Comparison of ENCODE assay signal across 1 cellular context in the genomic region with DNA sequence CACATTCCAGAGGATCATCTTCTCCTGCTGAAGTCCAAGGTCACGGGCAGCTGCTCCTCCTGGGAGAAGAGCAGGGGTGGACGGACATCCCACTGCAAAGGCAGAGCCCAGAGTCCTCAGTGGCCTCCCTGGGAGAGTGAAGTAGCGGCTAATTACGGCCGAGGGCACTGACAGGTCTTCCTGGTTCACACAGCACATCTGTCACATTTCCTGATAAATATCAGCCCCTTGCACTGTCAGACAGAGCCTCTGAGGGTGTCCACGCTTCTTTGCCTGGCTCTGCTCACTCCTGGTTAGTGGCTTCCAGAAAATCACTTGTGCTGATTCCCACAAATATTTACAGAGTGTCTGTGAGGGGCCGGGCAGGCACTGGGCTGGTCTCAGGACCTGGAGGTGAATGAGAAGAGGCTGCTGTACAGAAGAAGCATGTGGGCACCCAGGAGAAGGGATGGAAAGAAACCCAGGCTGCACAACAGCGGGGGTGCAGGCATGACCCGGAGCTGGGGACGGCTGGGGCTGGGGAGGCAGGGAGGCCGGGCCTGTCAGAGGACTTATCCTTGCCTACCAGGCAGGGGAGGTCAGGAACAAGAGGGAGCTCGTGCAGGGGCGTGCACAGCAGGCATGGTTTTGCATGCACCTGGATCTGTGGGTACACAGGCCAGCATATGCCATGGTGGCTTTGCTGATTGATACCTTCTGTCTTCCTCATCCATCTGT.
TF ChIP-seq lines count a peak whose summit lies in the region.

No MANE protein-coding gene starts in this region.

TF ChIP-seq in H1, 55 proteins besides CTCF, POLR2A, EP300 and RAD21 (continued from another document):
- TF ChIP-seq, protein P1, sequence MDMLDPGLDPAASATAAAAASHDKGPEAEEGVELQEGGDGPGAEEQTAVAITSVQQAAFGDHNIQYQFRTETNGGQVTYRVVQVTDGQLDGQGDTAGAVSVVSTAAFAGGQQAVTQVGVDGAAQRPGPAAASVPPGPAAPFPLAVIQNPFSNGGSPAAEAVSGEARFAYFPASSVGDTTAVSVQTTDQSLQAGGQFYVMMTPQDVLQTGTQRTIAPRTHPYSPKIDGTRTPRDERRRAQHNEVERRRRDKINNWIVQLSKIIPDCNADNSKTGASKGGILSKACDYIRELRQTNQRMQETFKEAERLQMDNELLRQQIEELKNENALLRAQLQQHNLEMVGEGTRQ (IDR thresholded peaks at IDR 0.05; ENCODE audit: low read length), result no peak
- TF ChIP-seq PHF8 (conservative IDR thresholded peaks at IDR 0.05; ENCODE audit: low read depth, low read length), result no peak
- no peak for TF ChIP-seq SIN3A (conservative IDR thresholded peaks at IDR 0.05 in 1 of 2, IDR thresholded peaks at IDR 0.05 in 1 of 2; ENCODE audit: low read depth in 1 of 2, low read length in 2 of 2)
- no peak for TF ChIP-seq TEAD4 (IDR thresholded peaks at IDR 0.05; ENCODE audit: low read depth, low read length)
- TF ChIP-seq TAF7 (optimal IDR thresholded peaks at IDR 0.05; ENCODE audit: borderline replicate concordance, low read depth, low read length), result no peak
- TF ChIP-seq, protein P2, sequence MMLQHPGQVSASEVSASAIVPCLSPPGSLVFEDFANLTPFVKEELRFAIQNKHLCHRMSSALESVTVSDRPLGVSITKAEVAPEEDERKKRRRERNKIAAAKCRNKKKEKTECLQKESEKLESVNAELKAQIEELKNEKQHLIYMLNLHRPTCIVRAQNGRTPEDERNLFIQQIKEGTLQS (IDR thresholded peaks at IDR 0.05; ENCODE audit: insufficient read depth, low read depth, low read length), result no peak
- no peak for TF ChIP-seq CTBP2 (IDR thresholded peaks at IDR 0.05; ENCODE audit: borderline replicate concordance, insufficient read depth, insufficient read length, low read length)
- TF ChIP-seq HDAC6 (IDR thresholded peaks at IDR 0.05; ENCODE audit: low read depth, low read length), result no peak
- TF ChIP-seq KDM4A (IDR thresholded peaks at IDR 0.05; ENCODE audit: low read depth, low read length, severe bottlenecking), result no peak
- TF ChIP-seq, protein P3, sequence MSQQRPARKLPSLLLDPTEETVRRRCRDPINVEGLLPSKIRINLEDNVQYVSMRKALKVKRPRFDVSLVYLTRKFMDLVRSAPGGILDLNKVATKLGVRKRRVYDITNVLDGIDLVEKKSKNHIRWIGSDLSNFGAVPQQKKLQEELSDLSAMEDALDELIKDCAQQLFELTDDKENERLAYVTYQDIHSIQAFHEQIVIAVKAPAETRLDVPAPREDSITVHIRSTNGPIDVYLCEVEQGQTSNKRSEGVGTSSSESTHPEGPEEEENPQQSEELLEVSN (IDR thresholded peaks at IDR 0.05), result no peak
- no peak for TF ChIP-seq NANOG (IDR thresholded peaks at IDR 0.05; ENCODE audit: insufficient read depth, low read depth, low read length, poor library complexity, severe bottlenecking)
- no peak for TF ChIP-seq EZH2 (IDR thresholded peaks at IDR 0.05; ENCODE audit: low read depth, low read length, severe bottlenecking)
- TF ChIP-seq SUZ12 (IDR thresholded peaks at IDR 0.05; ENCODE audit: low read length), result no peak
- TF ChIP-seq, protein P4, sequence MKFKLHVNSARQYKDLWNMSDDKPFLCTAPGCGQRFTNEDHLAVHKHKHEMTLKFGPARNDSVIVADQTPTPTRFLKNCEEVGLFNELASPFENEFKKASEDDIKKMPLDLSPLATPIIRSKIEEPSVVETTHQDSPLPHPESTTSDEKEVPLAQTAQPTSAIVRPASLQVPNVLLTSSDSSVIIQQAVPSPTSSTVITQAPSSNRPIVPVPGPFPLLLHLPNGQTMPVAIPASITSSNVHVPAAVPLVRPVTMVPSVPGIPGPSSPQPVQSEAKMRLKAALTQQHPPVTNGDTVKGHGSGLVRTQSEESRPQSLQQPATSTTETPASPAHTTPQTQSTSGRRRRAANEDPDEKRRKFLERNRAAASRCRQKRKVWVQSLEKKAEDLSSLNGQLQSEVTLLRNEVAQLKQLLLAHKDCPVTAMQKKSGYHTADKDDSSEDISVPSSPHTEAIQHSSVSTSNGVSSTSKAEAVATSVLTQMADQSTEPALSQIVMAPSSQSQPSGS (IDR thresholded peaks at IDR 0.05; ENCODE audit: low read length), result no peak
